10 cellular contexts compared by ENCODE assay signal in the genomic region with DNA sequence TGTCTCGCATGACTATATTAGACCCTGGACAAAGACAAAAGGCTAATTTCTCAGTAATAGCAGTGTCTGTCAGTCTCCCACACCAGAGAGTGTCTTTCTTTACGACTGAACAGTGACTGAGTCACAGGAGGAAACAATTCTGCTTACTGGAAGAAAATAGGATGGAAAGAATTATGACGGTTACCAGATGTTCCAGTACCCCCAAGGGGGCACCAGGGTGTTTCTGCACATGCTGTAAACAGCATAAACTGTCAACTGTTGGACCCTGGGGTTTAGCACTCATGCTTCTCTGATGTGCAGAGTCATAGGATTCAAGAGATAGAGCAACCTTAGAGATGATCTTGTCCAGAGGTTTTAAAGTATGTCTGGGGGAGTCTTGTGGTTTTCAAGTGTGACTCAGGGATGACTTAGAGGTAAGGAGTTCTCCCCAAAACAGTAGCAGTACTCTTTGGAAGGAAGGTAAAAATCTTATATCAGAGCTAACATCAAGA.
DNase-seq lines count a peak whose midpoint lies in the region; ATAC-seq and TF ChIP-seq lines count a peak whose summit lies in the region.
"Had no signal": no experiment of that assay in that cellular context is flagged by ENCODE, and none has a peak within 500 bp of the region (broad histone marks: within the 10 kb centered on the region; RNA-seq: fewer than 3 reads in every experiment).

No MANE protein-coding gene starts in this region.

- no peak for ATAC-seq in GM21423 (IDR thresholded peaks at IDR 0.05; ENCODE audit: unreplicated experiment)
- no peak for ATAC-seq in HG02840 (IDR thresholded peaks at IDR 0.05; ENCODE audit: low FRiP score, unreplicated experiment)

- no peaks in the 10 kb centered on the region for H3K36me3 ChIP-seq in skeletal muscle satellite cell (ENCODE audit: insufficient read depth, low read length)

- peaks cover 19% of the 10 kb centered on the region for H3K4me1 ChIP-seq in skeletal muscle satellite cell (ENCODE audit: control insufficient read depth, insufficient read depth, low read length)

- no peak for TF ChIP-seq CTCF in fibroblast of villous mesenchyme (IDR thresholded peaks at IDR 0.05; ENCODE audit: insufficient read depth, low read depth, low read length)

- H3K4me3 ChIP-seq in fibroblast of villous mesenchyme (ENCODE audit: low read depth, low read length) (no peak overlapping the region), skeletal muscle satellite cell (ENCODE audit: low read length) (peak overlapping the region; percentile 12)

- H3K9me3 ChIP-seq in skeletal muscle satellite cell (replicated peaks; ENCODE audit: low read length): no peaks in the 10 kb centered on the region

- no peaks in the 10 kb centered on the region for H3K27me3 ChIP-seq in skeletal muscle satellite cell (ENCODE audit: control insufficient read depth, insufficient read depth, low read length)

- DNase-seq in HPDE6-E6E7 (ENCODE audit: extremely low spot score) (peak; percentile 23), SIG-M5 (lab: John Stamatoyannopoulos, UW) (peak; percentile 5), fibroblast of villous mesenchyme (ENCODE audit: low read depth) (peak; percentile 96), DMS153 (lab: John Stamatoyannopoulos, UW) (no peak)
- DNase-seq: activated CD4-positive, alpha-beta T cell treated with anti-CD3 and anti-CD28 coated beads, Interleukin-2, amount 50 U/mL, for 48 hours; amygdala; GF-D8 had no signal

- peak overlapping the region; percentile 68 for H3K4me2 ChIP-seq in skeletal muscle satellite cell (ENCODE audit: low read length)

- peak overlapping the region; percentile 19 for H3K9ac ChIP-seq in skeletal muscle satellite cell (ENCODE audit: low read depth, low read length)
